Comparison of ENCODE assay signal across 14 cellular contexts in genomic region chr6:107917468-107918375, GRCh38. TPM values are rescaled to one million over a fixed set of nuclear protein-coding genes. Genes with fewer than 3 reads are reported as not detected.
DNase-seq lines count a peak whose midpoint lies in the region; ATAC-seq and TF ChIP-seq lines count a peak whose summit lies in the region.
"Had no signal": no experiment of that assay in that cellular context is flagged by ENCODE, and none has a peak within 500 bp of the region (broad histone marks: within the 10 kb centered on the region; RNA-seq: fewer than 3 reads in every experiment).

No MANE protein-coding gene starts in this region.

- peaks cover 29% of the 10 kb centered on the region for H3K9me3 ChIP-seq in SJCRH30 (replicated peaks)
- peaks cover 0 to 15% of the 10 kb centered on the region in 2 donors for H3K9me3 ChIP-seq in right atrium auricular region

- peaks cover 18% of the 10 kb centered on the region for H3K9me3 Mint-ChIP-seq in activated naive CD4-positive, alpha-beta T cell treated with anti-CD3 and anti-CD28 coated beads, Interleukin-2, amount 10 ng/mL, durations not matched to agents 7 days and 5 days
- H3K9me3 Mint-ChIP-seq in stimulated activated effector memory CD8-positive, alpha-beta T cell treated with anti-CD3 and anti-CD28 coated beads, Interleukin-12 subunit alpha, Interleukin-12 subunit beta, amount 100 ng/mL, for 72 hours, result peaks cover 4% of the 10 kb centered on the region
- H3K9me3 Mint-ChIP-seq in Calu3 (ENCODE audit: low read depth, unreplicated experiment), result no peaks in the 10 kb centered on the region

- no peak overlapping the region for H3K4me3 Mint-ChIP-seq in activated naive CD4-positive, alpha-beta T cell treated with anti-CD3 and anti-CD28 coated beads, Interleukin-2, amount 10 ng/mL, durations not matched to agents 7 days and 5 days
- peak overlapping the region; percentile 39 for H3K4me3 Mint-ChIP-seq in stimulated activated effector memory CD8-positive, alpha-beta T cell treated with anti-CD3 and anti-CD28 coated beads, Interleukin-12 subunit alpha, Interleukin-12 subunit beta, amount 100 ng/mL, for 72 hours
- H3K4me3 Mint-ChIP-seq in Calu3 (ENCODE audit: low read depth, unreplicated experiment), result no peak overlapping the region
- H3K4me3 Mint-ChIP-seq: T-helper 17 cell had no signal

- BruUV-seq in Calu3 (replicated peaks; lab: Mats Ljungman, UMichigan), result no TSS peak

- CTCF ChIA-PET in activated naive CD4-positive, alpha-beta T cell treated with anti-CD3 and anti-CD28 coated beads, Interleukin-2, amount 10 ng/mL, durations not matched to agents 7 days and 5 days (lab: Charles Lee), result interaction anchor here (0.6 to 1.2 kb wide), 4 partner anchors 9 to 234 kb away, joined by 3 to 4 read pairs (median 3); no protein-coding TSS in a partner anchor
- CTCF ChIA-PET in Calu3 (lab: Charles Lee), result no interaction called here

- H3K27me3 Mint-ChIP-seq in activated naive CD4-positive, alpha-beta T cell treated with anti-CD3 and anti-CD28 coated beads, Interleukin-2, amount 10 ng/mL, durations not matched to agents 7 days and 5 days, result no peaks in the 10 kb centered on the region
- H3K27me3 Mint-ChIP-seq in Calu3 (ENCODE audit: unreplicated experiment), result no peaks in the 10 kb centered on the region
- H3K27me3 Mint-ChIP-seq: T-helper 17 cell had no signal

- H3K27ac Mint-ChIP-seq in activated naive CD4-positive, alpha-beta T cell treated with anti-CD3 and anti-CD28 coated beads, Interleukin-2, amount 10 ng/mL, durations not matched to agents 7 days and 5 days, result peak overlapping the region; percentile 33
- H3K27ac Mint-ChIP-seq in stimulated activated effector memory CD8-positive, alpha-beta T cell treated with anti-CD3 and anti-CD28 coated beads, Interleukin-12 subunit alpha, Interleukin-12 subunit beta, amount 100 ng/mL, for 72 hours, result peak overlapping the region; percentile 18
- no peak overlapping the region for H3K27ac Mint-ChIP-seq in Calu3 (ENCODE audit: unreplicated experiment)
- H3K27ac Mint-ChIP-seq: T-helper 17 cell had no signal

- peaks cover 68% of the 10 kb centered on the region for H3K36me3 Mint-ChIP-seq in activated naive CD4-positive, alpha-beta T cell treated with anti-CD3 and anti-CD28 coated beads, Interleukin-2, amount 10 ng/mL, durations not matched to agents 7 days and 5 days
- peaks cover 87% of the 10 kb centered on the region for H3K36me3 Mint-ChIP-seq in stimulated activated effector memory CD8-positive, alpha-beta T cell treated with anti-CD3 and anti-CD28 coated beads, Interleukin-12 subunit alpha, Interleukin-12 subunit beta, amount 100 ng/mL, for 72 hours
- H3K36me3 Mint-ChIP-seq in Calu3 (ENCODE audit: insufficient read depth, unreplicated experiment), result peaks cover 43% of the 10 kb centered on the region

- peak; percentile 66 for ATAC-seq in GM21619 (IDR thresholded peaks at IDR 0.05; ENCODE audit: unreplicated experiment)
- ATAC-seq in stimulated activated effector memory CD8-positive, alpha-beta T cell treated with anti-CD3 and anti-CD28 coated beads, Interleukin-12 subunit alpha, Interleukin-12 subunit beta, amount 100 ng/mL, for 72 hours, result peak; percentile 79
- ATAC-seq: body of pancreas, T-helper 17 cell had no signal

- H3K36me3 ChIP-seq in SJCRH30 (peaks cover 78% of the 10 kb centered on the region), right atrium auricular region (peaks cover 59% of the 10 kb centered on the region)

- peaks cover 8% of the 10 kb centered on the region for H3K4me1 Mint-ChIP-seq in activated naive CD4-positive, alpha-beta T cell treated with anti-CD3 and anti-CD28 coated beads, Interleukin-2, amount 10 ng/mL, durations not matched to agents 7 days and 5 days
- peaks cover 18% of the 10 kb centered on the region for H3K4me1 Mint-ChIP-seq in stimulated activated effector memory CD8-positive, alpha-beta T cell treated with anti-CD3 and anti-CD28 coated beads, Interleukin-12 subunit alpha, Interleukin-12 subunit beta, amount 100 ng/mL, for 72 hours
- no peaks in the 10 kb centered on the region for H3K4me1 Mint-ChIP-seq in Calu3 (ENCODE audit: low read depth, unreplicated experiment)

- no peaks in the 10 kb centered on the region for H3K27me3 ChIP-seq in SJCRH30
- H3K27me3 ChIP-seq in right atrium auricular region, result no peaks in the 10 kb centered on the region
- H3K27me3 ChIP-seq: body of pancreas had no signal

- H3K4me3 ChIP-seq in SJCRH30 (no peak overlapping the region), right atrium auricular region (no peak overlapping the region)
- H3K4me3 ChIP-seq: body of pancreas, left ventricle myocardium inferior, thoracic aorta had no signal

- H3K4me1 ChIP-seq in SJCRH30 (no peaks in the 10 kb centered on the region), right atrium auricular region (no peaks in the 10 kb centered on the region)
- H3K4me1 ChIP-seq: body of pancreas, left ventricle myocardium inferior had no signal

- no peak for DNase-seq in activated naive CD4-positive, alpha-beta T cell treated with anti-CD3 and anti-CD28 coated beads, Interleukin-2, amount 10 ng/mL, durations not matched to agents 7 days and 5 days
- no peak for DNase-seq in activated naive CD4-positive, alpha-beta T cell treated with anti-CD3 and anti-CD28 coated beads, Interleukin-2, amount 50 U/mL, for 16 hours
- DNase-seq in SJCRH30 (peak; percentile 50 to 64), right atrium auricular region (ENCODE audit: low spot score) (no peak), Calu3 (no peak)
- peak in 1 of 2 donors; percentile 50 for DNase-seq in stimulated activated effector memory CD8-positive, alpha-beta T cell treated with anti-CD3 and anti-CD28 coated beads, Interleukin-12 subunit alpha, Interleukin-12 subunit beta, amount 100 ng/mL, for 72 hours (ENCODE audit: low spot score in 2 of 2)
- DNase-seq in stimulated activated CD4-positive, alpha-beta T cell treated with anti-CD3 and anti-CD28 coated beads, Interleukin-12 subunit alpha, Interleukin-12 subunit beta, amount 100 ng/mL, for 4 hours, result no peak
- DNase-seq: body of pancreas, left ventricle myocardium inferior, NCI-H1694 treated with DMSO at 0.1 percent for 48 hours, NCI-H526 treated with DMSO at 0.1 percent for 48 hours, T-helper 17 cell had no signal

- no peak overlapping the region for H3K27ac ChIP-seq in SJCRH30
- no peak overlapping the region for H3K27ac ChIP-seq in right atrium auricular region
- H3K27ac ChIP-seq: body of pancreas, left ventricle myocardium inferior, thoracic aorta had no signal

- TF ChIP-seq CTCF in right atrium auricular region (IDR thresholded peaks at IDR 0.05) (no peak), Calu3 (IDR thresholded peaks at IDR 0.05; ENCODE audit: unreplicated experiment) (no peak)

- intact Hi-C loops in Calu3 (cut with micrococcal nuclease; ENCODE audit: unreplicated experiment), result no loop called here

RNA-seq across cellular contexts. Expression of gene SEC63, which starts 40.3 kb away (rescaled TPM):
- total RNA-seq in SJCRH30 (2014; rRNA removed; shearing (Covaris generic)), result 19.9 and 25.6 TPM in 2 replicates
- total RNA-seq in right atrium auricular region (10 to 100 TPM; 14.5 to 18.9 TPM), Calu3 (2022) (106 and 135 TPM in 2 replicates)

Comparison
In these comparisons a context has a peak if more than half of its experiments do, and no peak if none do; other contexts are left out.
1. DNase-seq: peak in SJCRH30 (2 of 2); none in activated naive CD4-positive, alpha-beta T cell treated with anti-CD3 and anti-CD28 coated beads, Interleukin-2, amount 10 ng/mL, durations not matched to agents 7 days and 5 days (single experiment), activated naive CD4-positive, alpha-beta T cell treated with anti-CD3 and anti-CD28 coated beads, Interleukin-2, amount 50 U/mL, for 16 hours (single experiment), right atrium auricular region (single experiment), Calu3 (single experiment) and stimulated activated CD4-positive, alpha-beta T cell treated with anti-CD3 and anti-CD28 coated beads, Interleukin-12 subunit alpha, Interleukin-12 subunit beta, amount 100 ng/mL, for 4 hours (single experiment).